1 cellular context compared by ENCODE assay signal in the genomic region with DNA sequence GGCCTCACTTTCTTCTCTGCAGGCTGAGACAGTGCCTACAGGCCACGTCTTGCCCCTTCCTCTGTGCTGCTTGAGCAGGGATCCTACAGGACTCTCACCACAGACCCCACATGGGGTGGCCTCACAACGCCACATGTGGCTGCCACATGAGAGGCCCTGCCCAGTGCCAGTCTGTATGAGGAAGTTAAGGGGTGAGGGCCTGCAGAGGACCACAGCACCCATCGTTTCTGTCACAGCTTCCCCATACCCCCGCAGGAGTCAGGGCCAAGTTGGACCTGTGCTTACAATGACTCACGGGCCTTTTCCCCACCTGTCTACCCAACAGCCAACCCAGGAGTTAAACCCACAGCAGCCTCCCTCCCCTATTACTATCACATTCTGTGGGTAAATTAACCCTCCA.
TF ChIP-seq lines count a peak whose summit lies in the region.

No MANE protein-coding gene starts in this region.

TF ChIP-seq in liver, 16 proteins besides CTCF, POLR2A, EP300 and RAD21:
- TF ChIP-seq REST (IDR thresholded peaks at IDR 0.05) (no peak), TAF1 (conservative IDR thresholded peaks at IDR 0.05) (no peak), SP1 (IDR thresholded peaks at IDR 0.05) (no peak), HNF4A (conservative IDR thresholded peaks at IDR 0.05) (no peak), GABPA (IDR thresholded peaks at IDR 0.05 in 1 of 2, conservative IDR thresholded peaks at IDR 0.05 in 1 of 2) (no peak), HNF4G (IDR thresholded peaks at IDR 0.05) (no peak), EGR1 (IDR thresholded peaks at IDR 0.05; ENCODE audit: low read depth in 2 of 2) (no peak), YY1 (IDR thresholded peaks at IDR 0.05) (no peak), RXRA (IDR thresholded peaks at IDR 0.05) (no peak), JUND (IDR thresholded peaks at IDR 0.05) (no peak)
